Comparison of ENCODE assay signal across 28 cellular contexts in genomic region chr3:25495304-25495703, GRCh38.
"Had no signal": no experiment of that assay in that cellular context is flagged by ENCODE, and none has a peak within 500 bp of the region (broad histone marks: within the 10 kb centered on the region; RNA-seq: fewer than 3 reads in every experiment).

No MANE protein-coding gene starts in this region.

- H3K4me1 Mint-ChIP-seq: immature natural killer cell; naive thymus-derived CD8-positive, alpha-beta T cell; stimulated activated effector memory CD8-positive, alpha-beta T cell treated with anti-CD3 and anti-CD28 coated beads, Interleukin-12 subunit alpha, Interleukin-12 subunit beta, amount 100 ng/mL, for 72 hours had no signal

- H3K4me3 ChIP-seq: left lung, lower lobe of right lung, ovary, right atrium auricular region, skin epidermis, spleen, suprapubic skin, thoracic aorta, tibial artery, uterus had no signal

- ATAC-seq: left colon; lower lobe of right lung; naive thymus-derived CD8-positive, alpha-beta T cell; sciatic nerve; stimulated activated effector memory CD8-positive, alpha-beta T cell treated with anti-CD3 and anti-CD28 coated beads, Interleukin-12 subunit alpha, Interleukin-12 subunit beta, amount 100 ng/mL, for 72 hours had no signal

- H3K36me3 Mint-ChIP-seq: stimulated activated effector memory CD8-positive, alpha-beta T cell treated with anti-CD3 and anti-CD28 coated beads, Interleukin-12 subunit alpha, Interleukin-12 subunit beta, amount 100 ng/mL, for 72 hours had no signal

- H3K36me3 ChIP-seq: left lung, lower lobe of right lung, ovary, right atrium auricular region, spleen, suprapubic skin, thoracic aorta, tibial artery, uterus had no signal

- FAIRE-seq: islet of Langerhans, kidney had no signal

- DNase-seq: hypothalamus; immature natural killer cell; kidney; left colon; left lung; lower lobe of right lung; mammary epithelial cell; mesenchymal stem cell; naive thymus-derived CD8-positive, alpha-beta T cell; nucleus accumbens; ovary; spleen; stimulated activated CD4-positive, alpha-beta T cell treated with anti-CD3 and anti-CD28 coated beads, Interleukin-4, amount 100 ng/mL, for 24 hours; stimulated activated naive CD4-positive, alpha-beta T cell; tibial artery; uterus had no signal

- H3K4me3 Mint-ChIP-seq: immature natural killer cell; naive thymus-derived CD8-positive, alpha-beta T cell; nephron; neural crest cell; stimulated activated effector memory CD8-positive, alpha-beta T cell treated with anti-CD3 and anti-CD28 coated beads, Interleukin-12 subunit alpha, Interleukin-12 subunit beta, amount 100 ng/mL, for 72 hours; stimulated activated naive CD8-positive, alpha-beta T cell treated with anti-CD3 and anti-CD28 coated beads, Interleukin-15, Interleukin-2, amounts not matched to agents 100 ng/mL and 50 ng/mL, for 24 hours; type B pancreatic cell had no signal

- H3K27ac Mint-ChIP-seq: immature natural killer cell; naive thymus-derived CD8-positive, alpha-beta T cell; nephron; stimulated activated effector memory CD8-positive, alpha-beta T cell treated with anti-CD3 and anti-CD28 coated beads, Interleukin-12 subunit alpha, Interleukin-12 subunit beta, amount 100 ng/mL, for 72 hours; stimulated activated naive CD8-positive, alpha-beta T cell treated with anti-CD3 and anti-CD28 coated beads, Interleukin-15, Interleukin-2, amounts not matched to agents 100 ng/mL and 50 ng/mL, for 24 hours; type B pancreatic cell had no signal

- H3K27me3 Mint-ChIP-seq: progenitor cell of endocrine pancreas; stimulated activated naive CD8-positive, alpha-beta T cell treated with anti-CD3 and anti-CD28 coated beads, Interleukin-15, Interleukin-2, amounts not matched to agents 100 ng/mL and 50 ng/mL, for 24 hours; type B pancreatic cell had no signal

- H3K9me3 ChIP-seq: ovary, uterus had no signal

- H3K27me3 ChIP-seq: left lung, ovary, right atrium auricular region, spleen, suprapubic skin, tibial artery, uterus had no signal

- H3K27ac ChIP-seq: left lung, lower lobe of right lung, ovary, right atrium auricular region, skin epidermis, spleen, suprapubic skin, thoracic aorta, tibial artery, uterus had no signal

- H3K4me1 ChIP-seq: left lung, lower lobe of right lung, spleen, suprapubic skin, uterus had no signal
